23 cellular contexts compared by ENCODE assay signal in the genomic region with DNA sequence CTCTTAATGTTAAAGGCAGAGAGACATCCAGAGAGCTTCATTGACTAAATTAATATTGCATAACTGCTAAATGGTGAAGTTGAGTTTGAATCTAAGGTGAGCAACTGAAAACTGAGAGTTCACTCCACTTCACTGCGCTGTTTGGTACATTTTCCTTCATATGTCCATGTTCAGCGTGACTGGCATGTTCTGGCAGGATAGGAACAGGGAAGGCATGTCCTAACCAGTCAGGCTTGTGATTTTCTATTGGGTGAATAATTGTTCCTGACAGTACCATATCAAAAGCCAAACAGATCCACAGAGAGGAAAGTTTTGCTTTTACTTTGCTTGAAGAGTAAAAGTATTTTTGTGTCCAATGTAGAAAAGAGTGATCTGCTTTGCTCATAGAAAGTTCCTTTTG. TPM values are rescaled to one million over a fixed set of nuclear protein-coding genes. Genes with fewer than 3 reads are reported as not detected.
A peak's percentile ranks its signal among the peaks of the same experiment; 100 is the strongest.
DNase-seq lines count a peak whose midpoint lies in the region; ATAC-seq and TF ChIP-seq lines count a peak whose summit lies in the region.
"Had no signal": no experiment of that assay in that cellular context is flagged by ENCODE, and none has a peak within 500 bp of the region (broad histone marks: within the 10 kb centered on the region; RNA-seq: fewer than 3 reads in every experiment).

No MANE protein-coding gene starts in this region.

- H3K4me1 ChIP-seq in breast epithelium (no peaks in the 10 kb centered on the region), PC-3 (ENCODE audit: insufficient read depth, low read length) (no peaks in the 10 kb centered on the region)
- H3K4me1 ChIP-seq: A549, Caco-2 had no signal

- no peak for TF ChIP-seq POLR2A in breast epithelium (IDR thresholded peaks at IDR 0.05)

- no peaks in the 10 kb centered on the region for H4K20me1 ChIP-seq in PC-3 (ENCODE audit: low read length)

- DNase-seq in MCF 10A (ENCODE audit: unreplicated experiment) (peak; percentile 27), breast epithelium (ENCODE audit: low spot score in 2 of 2) (no peak), epithelial cell of prostate (ENCODE audit: low read depth, low spot score) (peak; percentile 39), naive B cell (no peak), NCI-H510A (lab: John Stamatoyannopoulos, UW) (no peak), SK-N-DZ (ENCODE audit: low spot score) (no peak), PC-3 (no peak)
- DNase-seq: AML-193; Caco-2; CD4-positive, alpha-beta T cell; DMS153; DMS79; GDM1; HCEC 1CT; HFFc6 had no signal

- H2AFZ ChIP-seq in PC-3 (ENCODE audit: low read length) = no peak overlapping the region
- H2AFZ ChIP-seq: GM23338 had no signal

- CTCF ChIA-PET in MCF 10A (lab: Yijun Ruan, JAX) (interaction anchor here (1.0 kb wide), 1 partner anchor 82 kb away, joined by 3 read pairs; no protein-coding TSS in a partner anchor), PC-3 (lab: Charles Lee) (no interaction called here)

- H3K9me3 Mint-ChIP-seq in MCF 10A (ENCODE audit: unreplicated experiment) (no peaks in the 10 kb centered on the region), naive B cell (no peaks in the 10 kb centered on the region)
- H3K9me3 Mint-ChIP-seq: CD4-positive, alpha-beta T cell; GM23338; HFFc6 had no signal

- TF ChIP-seq CTCF in MCF 10A (IDR thresholded peaks at IDR 0.05; ENCODE audit: unreplicated experiment) = no peak
- TF ChIP-seq CTCF in breast epithelium (IDR thresholded peaks at IDR 0.05) = no peak
- TF ChIP-seq CTCF in PC-3 (conservative IDR thresholded peaks at IDR 0.05; ENCODE audit: low read depth, low read length) = no peak

- H3K27ac ChIP-seq in breast epithelium = no peak overlapping the region
- H3K27ac ChIP-seq in epithelial cell of prostate = no peak overlapping the region
- no peak overlapping the region for H3K27ac ChIP-seq in PC-3 (ENCODE audit: low read length)
- H3K27ac ChIP-seq: 22Rv1, A549, C4-2B had no signal

- no peaks in the 10 kb centered on the region for H3F3A ChIP-seq in PC-3 (ENCODE audit: low read length, unreplicated experiment)

- H3K4me2 ChIP-seq in PC-3 (ENCODE audit: low read length) = no peak overlapping the region
- H3K4me2 ChIP-seq: A549, GM23338 had no signal

- H3K9ac ChIP-seq in PC-3 (ENCODE audit: low read length) = no peak overlapping the region

- intact Hi-C loops in MCF 10A (cut with micrococcal nuclease) = no loop called here
- intact Hi-C loops in breast epithelium (cut with DNase I; ENCODE audit: low total_unique reads) = no loop called here
- intact Hi-C loops in PC-3 (cut with micrococcal nuclease) = no loop called here

- no peak overlapping the region for H3K4me3 ChIP-seq in breast epithelium
- no peak overlapping the region for H3K4me3 ChIP-seq in PC-3 (ENCODE audit: low read length)
- H3K4me3 ChIP-seq: A549, GM23338 had no signal

- H3K36me3 ChIP-seq in breast epithelium = no peaks in the 10 kb centered on the region
- no peaks in the 10 kb centered on the region for H3K36me3 ChIP-seq in PC-3 (ENCODE audit: low read depth, low read length)

- no peaks in the 10 kb centered on the region for H3K79me2 ChIP-seq in PC-3 (ENCODE audit: low read length)

- H3K9me3 ChIP-seq in breast epithelium = no peaks in the 10 kb centered on the region
- H3K9me3 ChIP-seq in PC-3 (ENCODE audit: low read length) = no peaks in the 10 kb centered on the region
- H3K9me3 ChIP-seq: A549, Caco-2 had no signal

- H3K4me3 Mint-ChIP-seq in MCF 10A (ENCODE audit: unreplicated experiment) = no peak overlapping the region
- no peak overlapping the region for H3K4me3 Mint-ChIP-seq in naive B cell
- H3K4me3 Mint-ChIP-seq: CD4-positive, alpha-beta T cell; GM23338; HFFc6 had no signal

- BruUV-seq in MCF 10A (replicated peaks; lab: Mats Ljungman, UMichigan) (no TSS peak), PC-3 (replicated peaks; lab: Mats Ljungman, UMichigan) (no TSS peak)

- no peaks in the 10 kb centered on the region for H3K27me3 ChIP-seq in breast epithelium
- H3K27me3 ChIP-seq in PC-3 (ENCODE audit: low read length) = peaks cover 87% of the 10 kb centered on the region

- H3K4me1 Mint-ChIP-seq in MCF 10A (ENCODE audit: insufficient read depth, unreplicated experiment) = no peaks in the 10 kb centered on the region
- H3K4me1 Mint-ChIP-seq in naive B cell = peaks cover 0 to 12% (median 0%) of the 10 kb centered on the region in 3 donors

- H3K27me3 Mint-ChIP-seq in MCF 10A (ENCODE audit: insufficient read depth, unreplicated experiment) (peaks cover 8% of the 10 kb centered on the region), naive B cell (no peaks in the 10 kb centered on the region)
- H3K27me3 Mint-ChIP-seq: CD4-positive, alpha-beta T cell had no signal

- H3K36me3 Mint-ChIP-seq in MCF 10A (ENCODE audit: insufficient read depth, unreplicated experiment) = no peaks in the 10 kb centered on the region
- H3K36me3 Mint-ChIP-seq in naive B cell = peaks cover 24 to 40% of the 10 kb centered on the region in 2 donors

- ATAC-seq in naive B cell (ENCODE audit: low read depth in 2 of 2) = no peak
- ATAC-seq in GM19324 (IDR thresholded peaks at IDR 0.05; ENCODE audit: low FRiP score, unreplicated experiment) = no peak
- no peak for ATAC-seq in PC-3
- ATAC-seq: A549, GM23338, HepG2 had no signal

- POLR2A ChIA-PET in MCF 10A (lab: Yijun Ruan, JAX) = interaction anchor here (0.6 to 1.0 kb wide), 3 partner anchors 15 to 23 kb away, joined by 3 read pairs; no protein-coding TSS in a partner anchor
- POLR2A ChIA-PET in PC-3 (lab: Charles Lee; ENCODE audit: unreplicated experiment) = no interaction called here

- H3K9me2 ChIP-seq in PC-3 (replicated peaks; ENCODE audit: low read length) = no peaks in the 10 kb centered on the region

- H3K27ac Mint-ChIP-seq in MCF 10A (ENCODE audit: low read depth, unreplicated experiment) = no peak overlapping the region
- H3K27ac Mint-ChIP-seq in naive B cell = peak overlapping the region in 4 of 6 donors; percentile 48 to 93 (median 74)
- H3K27ac Mint-ChIP-seq: CD4-positive, alpha-beta T cell; GM23338; HFFc6 had no signal

RNA-seq across cellular contexts. Expression of gene WDFY4, which starts 53.2 kb away (rescaled TPM):
- total RNA-seq in MCF 10A (2022) (not detected in 2 replicates), breast epithelium (1 to 10 TPM; 2.3 to 7.0 (median 5.8) TPM), PC-3 (2014; rRNA removed) (not detected in 2 replicates)
- 10 to 100 TPM; 46.5 to 98.0 (median 80.0) TPM for polyA plus RNA-seq in naive B cell (ENCODE audit: low read depth in 6 of 6)
- 0.59 and 2.1 TPM in 2 replicates for polyA plus RNA-seq in SK-N-DZ (2014; cell fraction: cytosol; rRNA removed)
- polyA plus RNA-seq in SK-N-DZ (2014; cell fraction: nucleus; rRNA removed) = 1.3 and 3.4 TPM in 2 replicates
- total RNA-seq: Caco-2, Daoy, HepG2, HFFc6 had no signal
- polyA plus RNA-seq: A549, BJ, GM23338, HepG2 had no signal

Comparison
In these comparisons a context has a peak if more than half of its experiments do, and no peak if none do; other contexts are left out.
1. DNase-seq: peak in MCF 10A (single experiment) and epithelial cell of prostate (single experiment); none in breast epithelium (0 of 2), naive B cell (single experiment), NCI-H510A (single experiment), SK-N-DZ (single experiment) and PC-3 (single experiment).